In the genomic region with DNA sequence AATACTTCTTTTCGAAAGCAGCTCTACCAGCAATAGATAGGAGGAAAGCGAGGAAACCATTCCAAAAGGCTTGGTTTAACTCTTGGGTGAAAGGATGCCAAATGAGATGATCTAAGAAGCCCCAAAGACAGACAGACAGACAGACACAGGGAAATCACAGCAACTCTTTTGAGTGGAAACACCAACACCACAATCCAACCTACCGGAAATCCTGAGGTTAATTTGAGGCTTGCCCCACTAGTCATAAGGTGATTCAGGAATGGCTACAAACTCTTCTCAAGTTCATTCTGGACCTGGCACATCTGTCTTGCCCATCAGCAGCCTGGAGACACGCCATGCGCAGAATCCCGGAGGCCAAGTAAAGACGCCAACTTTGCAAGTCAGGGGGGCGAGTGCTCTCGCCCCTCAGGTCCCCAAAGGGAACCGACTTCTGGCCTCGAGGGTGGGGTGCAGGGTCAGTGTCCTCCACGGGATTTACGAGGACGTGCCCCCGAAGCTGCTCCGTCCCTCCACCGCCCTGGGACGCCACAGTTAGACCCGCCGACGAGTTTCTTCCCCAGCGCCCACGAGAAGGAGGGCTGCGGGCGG, we compare ENCODE assay signal across 8 cellular contexts. TPM values are rescaled to one million over a fixed set of nuclear protein-coding genes. Genes with fewer than 3 reads are reported as not detected.
A peak's percentile ranks its signal among the peaks of the same experiment; 100 is the strongest.
DNase-seq lines count a peak whose midpoint lies in the region; ATAC-seq, FAIRE-seq and TF ChIP-seq lines count a peak whose summit lies in the region.

No MANE protein-coding gene starts in this region.

- H3K4me3 Mint-ChIP-seq in activated T-cell treated with anti-CD3 and anti-CD28 coated beads, Interleukin-2, amount 50 U/mL, for 72 hours: peak overlapping the region; percentile 84 to 88

- peak; percentile 33 to 49 for ATAC-seq in activated T-cell treated with anti-CD3 and anti-CD28 coated beads, Interleukin-2, amount 50 U/mL, for 72 hours (replicated peaks in 1 of 2)

- no peaks in the 10 kb centered on the region for H3K9me3 Mint-ChIP-seq in activated T-cell treated with anti-CD3 and anti-CD28 coated beads, Interleukin-2, amount 50 U/mL, for 72 hours

- TF ChIP-seq POLR2A in vagina (IDR thresholded peaks at IDR 0.05): no peak

- H3K36me3 Mint-ChIP-seq in activated T-cell treated with anti-CD3 and anti-CD28 coated beads, Interleukin-2, amount 50 U/mL, for 72 hours (ENCODE audit: insufficient read depth in 2 of 2): no peaks in the 10 kb centered on the region

- H3K27ac Mint-ChIP-seq in activated T-cell treated with anti-CD3 and anti-CD28 coated beads, Interleukin-2, amount 50 U/mL, for 72 hours: peak overlapping the region; percentile 69

- peak overlapping the region; percentile 92 for H3K27ac ChIP-seq in vagina

- peak; percentile 82 for FAIRE-seq in GM19239 (lab: Jason Lieb, UNC)

- CTCF ChIA-PET in BJ (lab: Yijun Ruan, JAX): interaction anchor here (1.0 to 1.8 kb wide), 4 partner anchors 10 to 35 kb away, joined by 3 to 10 read pairs (median 6); no protein-coding TSS in a partner anchor

- H3K4me1 Mint-ChIP-seq in activated T-cell treated with anti-CD3 and anti-CD28 coated beads, Interleukin-2, amount 50 U/mL, for 72 hours (ENCODE audit: low read depth): peaks cover 19% of the 10 kb centered on the region

- peak overlapping the region; percentile 76 for H2AFZ ChIP-seq in neuron (ENCODE audit: low read depth, low read length)

- intact Hi-C loops in vagina (cut with DNase I): no loop called here

- no peak for TF ChIP-seq CTCF in BJ (IDR thresholded peaks at IDR 0.05; ENCODE audit: insufficient read depth, low read depth, low read length)
- no peak for TF ChIP-seq CTCF in fibroblast of villous mesenchyme (IDR thresholded peaks at IDR 0.05; ENCODE audit: insufficient read depth, low read depth, low read length)
- no peak for TF ChIP-seq CTCF in vagina (IDR thresholded peaks at IDR 0.05)

- POLR2A ChIA-PET in BJ (lab: Charles Lee): interaction anchor here (0.8 kb wide), 1 partner anchor 82 kb away, joined by 10 read pairs; no protein-coding TSS in a partner anchor

- no peaks in the 10 kb centered on the region for H3K36me3 ChIP-seq in BJ (ENCODE audit: control insufficient read depth, insufficient read depth, low read length)
- H3K36me3 ChIP-seq in MG63: no peaks in the 10 kb centered on the region
- no peaks in the 10 kb centered on the region for H3K36me3 ChIP-seq in neuron (ENCODE audit: insufficient read depth, low read length)
- H3K36me3 ChIP-seq in vagina: no peaks in the 10 kb centered on the region

- H3K27me3 ChIP-seq in BJ (ENCODE audit: control insufficient read depth, insufficient read depth, low read length): no peaks in the 10 kb centered on the region
- H3K27me3 ChIP-seq in MG63: no peaks in the 10 kb centered on the region
- no peaks in the 10 kb centered on the region for H3K27me3 ChIP-seq in neuron (ENCODE audit: insufficient read depth, low read length)
- no peaks in the 10 kb centered on the region for H3K27me3 ChIP-seq in vagina

- DNase-seq in BJ (ENCODE audit: low read depth) (no peak), GM19239 (ENCODE audit: insufficient read length, low spot score) (peak; percentile 36), MG63 (peak; percentile 50), fibroblast of villous mesenchyme (ENCODE audit: low read depth) (peak; percentile 61), vagina (ENCODE audit: extremely low spot score in 2 of 2) (no peak), NCI-H1930 (lab: John Stamatoyannopoulos, UW) (no peak)
- DNase-seq in activated T-cell treated with anti-CD3 and anti-CD28 coated beads, Interleukin-2, amount 50 U/mL, for 72 hours: peak; percentile 35 to 59

- peaks cover 63% of the 10 kb centered on the region for H3K27me3 Mint-ChIP-seq in activated T-cell treated with anti-CD3 and anti-CD28 coated beads, Interleukin-2, amount 50 U/mL, for 72 hours (ENCODE audit: low read depth)

- H3K9me3 ChIP-seq in MG63: no peaks in the 10 kb centered on the region
- H3K9me3 ChIP-seq in neuron (ENCODE audit: low read length): no peaks in the 10 kb centered on the region
- H3K9me3 ChIP-seq in vagina: no peaks in the 10 kb centered on the region

- H3K4me1 ChIP-seq in neuron (ENCODE audit: insufficient read depth, low read length): peaks cover 4% of the 10 kb centered on the region
- peaks cover 30% of the 10 kb centered on the region for H3K4me1 ChIP-seq in vagina

- H3K4me3 ChIP-seq in BJ (ENCODE audit: low read depth, low read length) (peak overlapping the region; percentile 89), MG63 (peak overlapping the region; percentile 81), fibroblast of villous mesenchyme (ENCODE audit: low read depth, low read length) (peak overlapping the region; percentile 89), neuron (ENCODE audit: low read length) (peak overlapping the region; percentile 60), vagina (peak overlapping the region; percentile 72 to 83)

RNA-seq across cellular contexts. Expression of a gene that starts 0.8 kb away (rescaled TPM):
- polyA plus RNA-seq in BJ (2011; rRNA removed): 8.6 and 13.0 TPM in 2 replicates
- 8.0 and 9.6 TPM in 2 replicates for polyA minus RNA-seq in BJ (2011; rRNA and poly(A)+ RNA removed)
- total RNA-seq in MG63 (2014; rRNA removed; shearing (Covaris generic); ENCODE audit: low replicate concordance): 12.8 and 17.2 TPM in 2 replicates
- total RNA-seq in activated T-cell treated with anti-CD3 and anti-CD28 coated beads, Interleukin-2, amount 50 U/mL, for 72 hours: 10 to 100 TPM; 30.8 to 40.1 TPM
- total RNA-seq in fibroblast of villous mesenchyme: 58.7 and 69.6 TPM in 2 replicates
- total RNA-seq in vagina: 29.7 TPM

RNA-seq across cellular contexts. Expression of a gene that starts 47.7 kb away (rescaled TPM):
- 1,389 and 2,073 TPM in 2 replicates for polyA plus RNA-seq in BJ (2011; rRNA removed)
- polyA minus RNA-seq in BJ (2011; rRNA and poly(A)+ RNA removed): 481 and 777 TPM in 2 replicates
- total RNA-seq in MG63 (2014; rRNA removed; shearing (Covaris generic); ENCODE audit: low replicate concordance): 2,302 and 3,969 TPM in 2 replicates
- 1,000 to 10,000 TPM; 1,534 to 1,619 TPM for total RNA-seq in activated T-cell treated with anti-CD3 and anti-CD28 coated beads, Interleukin-2, amount 50 U/mL, for 72 hours
- total RNA-seq in fibroblast of villous mesenchyme: 920 and 947 TPM in 2 replicates
- 1,502 TPM for total RNA-seq in vagina

Comparison
In these comparisons a context has a peak if more than half of its experiments do, and no peak if none do; other contexts are left out.
1. DNase-seq: peak in GM19239 (single experiment), MG63 (single experiment), activated T-cell treated with anti-CD3 and anti-CD28 coated beads, Interleukin-2, amount 50 U/mL, for 72 hours (2 of 2) and fibroblast of villous mesenchyme (single experiment); none in BJ (single experiment), vagina (0 of 2) and NCI-H1930 (0 of 2).
2. Peak in every context shown above with its lines, with median percentiles within 50 percentile points of each other: H3K4me3 ChIP-seq.